12 cellular contexts compared by ENCODE assay signal in genomic region chr5:120463026-120463770, GRCh38. TPM values are rescaled to one million over a fixed set of nuclear protein-coding genes. Genes with fewer than 3 reads are reported as not detected.
DNase-seq lines count a peak whose midpoint lies in the region; ATAC-seq, FAIRE-seq and TF ChIP-seq lines count a peak whose summit lies in the region.
"Had no signal": no experiment of that assay in that cellular context is flagged by ENCODE, and none has a peak within 500 bp of the region (broad histone marks: within the 10 kb centered on the region; RNA-seq: fewer than 3 reads in every experiment).

No MANE protein-coding gene starts in this region.

- peak overlapping the region; percentile 23 for H2BK5ac ChIP-seq in IMR-90 (ENCODE audit: low read depth, low read length, poor library complexity, severe bottlenecking)

- peak overlapping the region; percentile 53 for H2BK15ac ChIP-seq in IMR-90 (ENCODE audit: low read depth, low read length)

- peaks cover 30% of the 10 kb centered on the region in 2 donors for H3K27me3 Mint-ChIP-seq in natural killer cell treated with Interleukin-12 subunit alpha and Interleukin-12 subunit beta and Interleukin-15 and Interleukin-18, amount 100 ng/mL, for 72 hours

- ATAC-seq in IMR-90 (ENCODE audit: low read depth): no peak
- no peak for ATAC-seq in K562
- no peak for ATAC-seq in natural killer cell treated with Interleukin-12 subunit alpha and Interleukin-12 subunit beta and Interleukin-15 and Interleukin-18, amount 100 ng/mL, for 72 hours
- no peak for ATAC-seq in HepG2
- ATAC-seq in GM21515 (IDR thresholded peaks at IDR 0.05; ENCODE audit: unreplicated experiment): no peak
- ATAC-seq in GM18868 (IDR thresholded peaks at IDR 0.05; ENCODE audit: unreplicated experiment): no peak

- H3K36me3 ChIP-seq in IMR-90 (ENCODE audit: control insufficient read depth, insufficient read depth, low read length): no peaks in the 10 kb centered on the region
- no peaks in the 10 kb centered on the region for H3K36me3 ChIP-seq in K562 (ENCODE audit: control insufficient read depth, insufficient read depth, low read length)
- no peaks in the 10 kb centered on the region for H3K36me3 ChIP-seq in HepG2 (replicated peaks in 1 of 2; ENCODE audit: control insufficient read depth in 1 of 2, insufficient read depth in 2 of 2, low read length in 2 of 2)
- H3K36me3 ChIP-seq: left lung, upper lobe of left lung had no signal

- peaks cover 0 to 3% of the 10 kb centered on the region in 2 donors for H3K4me1 Mint-ChIP-seq in natural killer cell treated with Interleukin-12 subunit alpha and Interleukin-12 subunit beta and Interleukin-15 and Interleukin-18, amount 100 ng/mL, for 72 hours (ENCODE audit: low read depth in 2 of 2)

- H3K4me1 ChIP-seq in IMR-90 (ENCODE audit: control insufficient read depth, insufficient read depth, low read length): no peaks in the 10 kb centered on the region
- H3K4me1 ChIP-seq in K562 (replicated peaks in 1 of 2; ENCODE audit: control insufficient read depth in 2 of 2, insufficient read depth in 2 of 2, low read length in 2 of 2): peaks cover 3 to 10% of the 10 kb centered on the region in 2 experiments; a peak in 3 of 5 replicates
- peaks cover 16% of the 10 kb centered on the region; the same call in 1 of the 2 replicates for H3K4me1 ChIP-seq in HepG2 (ENCODE audit: insufficient read depth, low read length)

- dilution Hi-C loops in IMR-90 (cut with HindIII; ENCODE audit: low sequenced_read_pairs, unreplicated experiment): no loop called here

- peak overlapping the region; percentile 98; the same call in 1 of the 2 replicates for H3K4ac ChIP-seq in IMR-90 (ENCODE audit: low read depth, low read length)

- H2AK5ac ChIP-seq in IMR-90 (ENCODE audit: low read depth, low read length): no peak overlapping the region

- H3K14ac ChIP-seq in IMR-90 (replicated peaks; ENCODE audit: low read depth, low read length): peak overlapping the region; percentile 92; the same call in 1 of the 2 replicates

- H3K4me3 Mint-ChIP-seq in natural killer cell treated with Interleukin-12 subunit alpha and Interleukin-12 subunit beta and Interleukin-15 and Interleukin-18, amount 100 ng/mL, for 72 hours: peak overlapping the region; percentile 17

- no peak for TF ChIP-seq POLR2A in IMR-90 (IDR thresholded peaks at IDR 0.05; ENCODE audit: low read depth, low read length)
- TF ChIP-seq POLR2A in K562 (conservative IDR thresholded peaks at IDR 0.05): no peak
- TF ChIP-seq POLR2A in HepG2 (IDR thresholded peaks at IDR 0.05; ENCODE audit: insufficient read depth in 1 of 2, low read depth in 2 of 2, low read length in 2 of 2): no peak

- POLR2A ChIA-PET in IMR-90 (lab: Charles Lee; ENCODE audit: unreplicated experiment) (interaction anchor here (0.6 kb wide), 1 partner anchor 34 kb away, joined by 4 read pairs; no protein-coding TSS in a partner anchor), K562 (lab: Yijun Ruan, JAX) (interaction anchor here (0.6 kb wide), 1 partner anchor 99 kb away, joined by 3 read pairs; no protein-coding TSS in a partner anchor), HepG2 (lab: Yijun Ruan, JAX) (no interaction called here)

- H3K9me3 Mint-ChIP-seq in natural killer cell treated with Interleukin-12 subunit alpha and Interleukin-12 subunit beta and Interleukin-15 and Interleukin-18, amount 100 ng/mL, for 72 hours: no peaks in the 10 kb centered on the region

- 48% methylated on average over 2 of the region's 6 CpGs; no CpG with 5 or more reads in 1 of the 2 experiments for WGBS in IMR-90 (ENCODE audit: extremely low coverage in 2 of 2, insufficient read length in 1 of 2), 2 experiments
- WGBS in K562 (ENCODE audit: insufficient coverage, low coverage, missing lambda C conversion rate): 3% methylated on average over 6 of the region's 6 CpGs
- WGBS in HepG2 (ENCODE audit: low lambda C conversion rate): 32% methylated on average over 6 of the region's 6 CpGs

- peak overlapping the region; percentile 75; the same call in 1 of the 2 replicates for H2BK20ac ChIP-seq in IMR-90 (ENCODE audit: low read depth, low read length)

- no peak overlapping the region for H3K56ac ChIP-seq in IMR-90 (ENCODE audit: extremely low read depth, insufficient read depth, low read length)

- peaks cover 7 to 26% of the 10 kb centered on the region in 2 experiments; a peak in 3 of 4 replicates for H3K79me1 ChIP-seq in IMR-90 (ENCODE audit: low read depth in 1 of 2, low read length in 2 of 2)

- CTCF ChIA-PET in IMR-90 (lab: Yijun Ruan, JAX): interaction anchor here (0.7 kb wide), 1 partner anchor 150 kb away, joined by 5 read pairs; no protein-coding TSS in a partner anchor
- CTCF ChIA-PET in K562 (lab: Yijun Ruan, JAX; ENCODE audit: low intra/inter-chr PET ratio): interaction anchor here (0.6 kb wide), 1 partner anchor 116 kb away, joined by 4 read pairs; no protein-coding TSS in a partner anchor
- CTCF ChIA-PET in HepG2 (lab: Yijun Ruan, JAX; ENCODE audit: low intra/inter-chr PET ratio, low total read pairs): no interaction called here

- in situ Hi-C loops in IMR-90 (cut with MboI; ENCODE audit: low sequenced_read_pairs): loop anchor here (10.0 to 25.0 kb wide), 2 partner anchors 342 to 1499 kb away; partner anchors contain the start of gene SRFBP1
- in situ Hi-C loops in K562 (cut with MboI): no loop called here
- in situ Hi-C loops in HepG2 (cut with HindIII; ENCODE audit: extremely low pct_ligation_motif_present, low pct_unique_long_range_greater_than_20kb): no loop called here

- intact Hi-C loops in IMR-90 (cut with micrococcal nuclease) (loop anchor here (5.0 to 10.0 kb wide), 2 partner anchors 521 to 988 kb away; no protein-coding TSS in a partner anchor), K562 (cut with micrococcal nuclease) (no loop called here), HepG2 (cut with micrococcal nuclease; ENCODE audit: unreplicated experiment) (no loop called here)

- peaks cover 9% of the 10 kb centered on the region for H3K36me3 Mint-ChIP-seq in natural killer cell treated with Interleukin-12 subunit alpha and Interleukin-12 subunit beta and Interleukin-15 and Interleukin-18, amount 100 ng/mL, for 72 hours

- H3K23ac ChIP-seq in IMR-90 (ENCODE audit: low read depth, low read length): peak overlapping the region; percentile 76; the same call in 1 of the 2 replicates

- H2AFZ ChIP-seq in IMR-90 (replicated peaks; ENCODE audit: low read length, poor library complexity): peak overlapping the region; percentile 4
- peak overlapping the region; percentile 92; the same call in 1 of the 2 replicates for H2AFZ ChIP-seq in K562 (ENCODE audit: low read depth, low read length)
- H2AFZ ChIP-seq in HepG2 (ENCODE audit: low read length): no peak overlapping the region

- no peak overlapping the region for H3K27ac ChIP-seq in IMR-90 (ENCODE audit: insufficient read depth, low read length)
- H3K27ac ChIP-seq in K562 (ENCODE audit: extremely low read depth, low read depth, low read length): no peak overlapping the region
- H3K27ac ChIP-seq in HepG2 (ENCODE audit: extremely low read length, insufficient read depth, low read length): no peak overlapping the region

- no peak overlapping the region for H3K27ac Mint-ChIP-seq in natural killer cell treated with Interleukin-12 subunit alpha and Interleukin-12 subunit beta and Interleukin-15 and Interleukin-18, amount 100 ng/mL, for 72 hours

- peak overlapping the region; percentile 74 to 99; a peak in 2 of 4 replicates for H4K8ac ChIP-seq in IMR-90 (ENCODE audit: low read depth in 2 of 2, low read length in 2 of 2)

- BruUV-seq in IMR-90 (replicated peaks; lab: Mats Ljungman, UMichigan): no TSS peak
- no TSS peak for BruUV-seq in K562 (replicated peaks; lab: Mats Ljungman, UMichigan)
- no TSS peak for BruUV-seq in HepG2 (replicated peaks; lab: Mats Ljungman, UMichigan)

- TF ChIP-seq EP300 in K562 (IDR thresholded peaks at IDR 0.05; ENCODE audit: low read length) (no peak), HepG2 (IDR thresholded peaks at IDR 0.05; ENCODE audit: low read depth in 2 of 2, low read length in 2 of 2) (no peak), HepG2 (CRISPR knock-in tag; IDR thresholded peaks at IDR 0.05; ENCODE audit: borderline replicate concordance) (no peak)

- H3K9ac ChIP-seq in IMR-90 (ENCODE audit: low read depth, low read length) (peak overlapping the region; percentile 31), K562 (ENCODE audit: insufficient read depth in 1 of 2, low read depth in 2 of 2, low read length in 2 of 2) (no peak overlapping the region), HepG2 (ENCODE audit: insufficient read depth, low read depth, low read length) (no peak overlapping the region)

- H3K9me1 ChIP-seq in IMR-90 (ENCODE audit: insufficient read depth, low read length) (no peaks in the 10 kb centered on the region), K562 (ENCODE audit: control insufficient read depth, insufficient read depth, low read length) (no peaks in the 10 kb centered on the region)

- TF ChIP-seq CTCF in AG10803 (conservative IDR thresholded peaks at IDR 0.05; ENCODE audit: low read length): no peak
- TF ChIP-seq CTCF in IMR-90 (conservative IDR thresholded peaks at IDR 0.05; ENCODE audit: low read depth, low read length): no peak
- no peak for TF ChIP-seq CTCF in K562 (IDR thresholded peaks at IDR 0.05 in 2 of 3, conservative IDR thresholded peaks at IDR 0.05 in 1 of 3; ENCODE audit: insufficient read depth in 2 of 3, low read depth in 1 of 3, low read length in 3 of 3)
- no peak for TF ChIP-seq CTCF in HepG2 (CRISPR knock-in tag; IDR thresholded peaks at IDR 0.05)

- no peak for FAIRE-seq in K562 (lab: Jason Lieb, UNC)
- no peak for FAIRE-seq in HepG2 (lab: Jason Lieb, UNC)

- H4K5ac ChIP-seq in IMR-90 (ENCODE audit: low read depth, low read length): peak overlapping the region; percentile 44; the same call in 1 of the 2 replicates

- H3K4me2 ChIP-seq in IMR-90 (ENCODE audit: low read depth, low read length) (peak overlapping the region; percentile 94; the same call in 1 of the 2 replicates), K562 (ENCODE audit: insufficient read depth, low read length) (0 out of 2 replicates have a peak overlapping the region, but pooled peaks have one; percentile 79), HepG2 (ENCODE audit: low read depth, low read length) (no peak overlapping the region)

- peak overlapping the region; percentile 31 for H4K91ac ChIP-seq in IMR-90 (ENCODE audit: insufficient read depth, low read depth, low read length)

- H4K20me1 ChIP-seq in IMR-90 (ENCODE audit: insufficient read depth, low read length) (no peaks in the 10 kb centered on the region), K562 (replicated peaks; ENCODE audit: control insufficient read depth, insufficient read depth, low read length) (no peaks in the 10 kb centered on the region), HepG2 (ENCODE audit: insufficient read depth, low read length) (no peaks in the 10 kb centered on the region)

- peak overlapping the region; percentile 97 for H2BK120ac ChIP-seq in IMR-90 (ENCODE audit: low read depth, low read length)

- H3K4me3 ChIP-seq in AG10803 (ENCODE audit: low read length) (peak overlapping the region; percentile 90), IMR-90 (ENCODE audit: insufficient read depth, low read depth, low read length) (no peak overlapping the region), K562 (no peak overlapping the region), HepG2 (replicated peaks in 1 of 3; ENCODE audit: insufficient read depth in 1 of 3, low read depth in 2 of 3, low read length in 3 of 3) (no peak overlapping the region)

- DNase-seq in AG10803 (ENCODE audit: low read depth): no peak
- no peak for DNase-seq in IMR-90
- no peak for DNase-seq in K562 (ENCODE audit: extremely low read depth in 1 of 4, low spot score in 3 of 4)
- DNase-seq in natural killer cell treated with Interleukin-12 subunit alpha and Interleukin-12 subunit beta and Interleukin-15 and Interleukin-18, amount 100 ng/mL, for 72 hours (ENCODE audit: low spot score): no peak
- DNase-seq in HepG2 (ENCODE audit: low spot score): no peak
- DNase-seq in COLO829 (ENCODE audit: low spot score): no peak
- DNase-seq: stimulated activated CD4-positive, alpha-beta T cell treated with anti-CD3 and anti-CD28 coated beads, Interleukin-1b, Interleukin-23, amount 100 ng/mL, for 48 hours; T-helper 1 cell had no signal

- TF ChIP-seq RAD21 in IMR-90 (IDR thresholded peaks at IDR 0.05; ENCODE audit: low read length) (no peak), K562 (CRISPR knock-in tag; conservative IDR thresholded peaks at IDR 0.05 in 1 of 2, IDR thresholded peaks at IDR 0.05 in 1 of 2) (no peak), HepG2 (CRISPR knock-in tag; IDR thresholded peaks at IDR 0.05) (no peak)

- H3K79me2 ChIP-seq in K562 (ENCODE audit: control insufficient read depth, insufficient read depth, low read length) (peaks cover 29% of the 10 kb centered on the region), HepG2 (ENCODE audit: insufficient read depth, low read length) (no peaks in the 10 kb centered on the region)

- H3K27me3 ChIP-seq in IMR-90 (ENCODE audit: control insufficient read depth, insufficient read depth, low read length): no peaks in the 10 kb centered on the region
- H3K27me3 ChIP-seq in K562 (ENCODE audit: control insufficient read depth in 2 of 2, insufficient read depth in 2 of 2, low read length in 2 of 2): no peaks in the 10 kb centered on the region
- peaks cover 4 to 29% of the 10 kb centered on the region in 2 experiments for H3K27me3 ChIP-seq in HepG2 (ENCODE audit: control insufficient read depth in 1 of 2, insufficient read depth in 2 of 2, low read length in 2 of 2)

- H3K18ac ChIP-seq in IMR-90 (ENCODE audit: low read depth, low read length): peak overlapping the region; percentile 27; the same call in 1 of the 2 replicates

- H2AK9ac ChIP-seq in IMR-90 (replicated peaks; ENCODE audit: low read depth, low read length, poor library complexity): no peak overlapping the region

- no peaks in the 10 kb centered on the region for H3K9me3 ChIP-seq in IMR-90 (ENCODE audit: control insufficient read depth, insufficient read depth, low read length)
- H3K9me3 ChIP-seq in K562 (replicated peaks; ENCODE audit: control insufficient read depth, insufficient read depth, low read depth, low read length): no peaks in the 10 kb centered on the region
- no peaks in the 10 kb centered on the region for H3K9me3 ChIP-seq in HepG2 (ENCODE audit: low read length)
- H3K9me3 ChIP-seq: left lung, upper lobe of left lung had no signal

RNA-seq across cellular contexts. Expression of gene PRR16, which starts 0.9 kb away (rescaled TPM):
- total RNA-seq in IMR-90 (2012; rRNA removed) (9.9 and 10.6 TPM in 2 replicates), K562 (2014; rRNA removed) (3.3 TPM in 2 replicates), K562 (2014; rRNA removed; fragmentation: Illumina TruSeq; extraction: Trizol) (3.5 and 4.1 TPM in 2 replicates), K562 (2015; rRNA removed; fragmentation: Illumina TruSeq; extraction: Trizol) (3.3 TPM in 2 replicates), K562 (2021) (4.9 and 7.6 TPM in 2 replicates), HepG2 (2016; rRNA removed; fragmentation: Illumina TruSeq; extraction: Trizol) (not detected in 2 replicates)
- polyA plus RNA-seq in IMR-90 (2012; rRNA removed) (45.2 and 52.9 TPM in 2 replicates), K562 (2011; rRNA removed) (0.16 and 0.61 TPM in 2 replicates), K562 (2014; fragmentation: Illumina TruSeq; extraction: Trizol) (10.1 and 10.4 TPM in 2 replicates), K562 (2014; fragmentation: Nextera tagmentation; extraction: Ambion mirVana) (1 to 10 TPM; 1.8 to 3.1 TPM), K562 (2014; rRNA removed) (5.8 and 7.2 TPM in 2 replicates), HepG2 (2011; rRNA removed) (not detected in 2 replicates)
- 21.4 and 25.6 TPM in 2 replicates for polyA plus RNA-seq in IMR-90 (2012; cell fraction: cytosol; rRNA removed)
- 9.8 and 36.9 TPM in 2 replicates for polyA plus RNA-seq in IMR-90 (2012; cell fraction: nucleus; rRNA removed; ENCODE audit: low replicate concordance)
- total RNA-seq in K562 (2011; cell fraction: chromatin; rRNA removed; ENCODE audit: low replicate concordance): 1.2 and 4.0 TPM in 2 replicates
- total RNA-seq in K562 (2011; cell fraction: nucleolus; rRNA removed): 1.2 and 2.8 TPM in 2 replicates
- 1.5 and 2.6 TPM in 2 replicates for total RNA-seq in K562 (2011; cell fraction: nucleoplasm; rRNA removed)
- 0.66 TPM in 1 of 2 replicates, not detected in the other for polyA plus RNA-seq in K562 (2011; cell fraction: cytosol; rRNA removed)
- polyA plus RNA-seq in K562 (2011; cell fraction: nucleus; rRNA removed): 0.74 TPM in 1 of 2 replicates, not detected in the other
- 5.6 and 12.1 TPM in 2 replicates for polyA plus RNA-seq in K562 (2012)
- 1.3 TPM in 1 of 2 replicates, not detected in the other for polyA minus RNA-seq in K562 (2011; rRNA and poly(A)+ RNA removed)
- not detected in 2 replicates for polyA minus RNA-seq in K562 (2011; cell fraction: cytosol; rRNA and poly(A)+ RNA removed)
- polyA minus RNA-seq in K562 (2011; cell fraction: nucleus; rRNA and poly(A)+ RNA removed): 1.1 TPM in 1 of 2 replicates, not detected in the other
- not detected for total RNA-seq in natural killer cell treated with Interleukin-12 subunit alpha and Interleukin-12 subunit beta and Interleukin-15 and Interleukin-18, amount 100 ng/mL, for 72 hours
- total RNA-seq in HepG2 (2016; cell fraction: cytosol; rRNA removed; fragmentation: Illumina TruSeq; extraction: Trizol; ENCODE audit: low read depth): not detected in 2 replicates
- not detected in 2 replicates for total RNA-seq in HepG2 (2016; cell fraction: insoluble cytoplasmic fraction; rRNA removed; fragmentation: Illumina TruSeq; extraction: Trizol)
- total RNA-seq in HepG2 (2016; cell fraction: membrane; rRNA removed; fragmentation: Illumina TruSeq; extraction: Trizol): not detected in 2 replicates
- total RNA-seq in HepG2 (2016; cell fraction: nucleus; rRNA removed; fragmentation: Illumina TruSeq; extraction: Trizol): not detected in 2 replicates
- not detected in 2 replicates for polyA plus RNA-seq in HepG2 (2011; cell fraction: cytosol; rRNA removed)
- polyA plus RNA-seq in HepG2 (2011; cell fraction: nucleus; rRNA removed): not detected in 2 replicates
- not detected in 2 replicates for polyA plus RNA-seq in HepG2 (2012)
- not detected in 2 replicates for polyA plus RNA-seq in HepG2 (2016; cell fraction: cytosol; fragmentation: Illumina TruSeq; extraction: Trizol; ENCODE audit: low read depth)
- not detected in 2 replicates for polyA plus RNA-seq in HepG2 (2016; cell fraction: insoluble cytoplasmic fraction; fragmentation: Illumina TruSeq; extraction: Trizol; ENCODE audit: low read depth)
- not detected in 2 replicates for polyA plus RNA-seq in HepG2 (2016; cell fraction: membrane; fragmentation: Illumina TruSeq; extraction: Trizol; ENCODE audit: low read depth)
- not detected in 2 replicates for polyA plus RNA-seq in HepG2 (2016; cell fraction: nucleus; fragmentation: Illumina TruSeq; extraction: Trizol; ENCODE audit: insufficient read depth, low read depth)
- not detected in 2 replicates for polyA minus RNA-seq in HepG2 (2011; rRNA and poly(A)+ RNA removed; ENCODE audit: low replicate concordance)
- polyA minus RNA-seq in HepG2 (2011; cell fraction: cytosol; rRNA and poly(A)+ RNA removed): not detected in 2 replicates
- polyA minus RNA-seq in HepG2 (2011; cell fraction: nucleus; rRNA and poly(A)+ RNA removed): not detected in 2 replicates
